Comparison of ENCODE assay signal across 20 cellular contexts in genomic region chr20:46963758-46964181, GRCh38.
DNase-seq lines count a peak whose midpoint lies in the region; FAIRE-seq and TF ChIP-seq lines count a peak whose summit lies in the region.
"Had no signal": no experiment of that assay in that cellular context is flagged by ENCODE, and none has a peak within 500 bp of the region (broad histone marks: within the 10 kb centered on the region; RNA-seq: fewer than 3 reads in every experiment).

No MANE protein-coding gene starts in this region.

- no peaks in the 10 kb centered on the region for H3K79me1 ChIP-seq in mesenchymal stem cell (replicated peaks; ENCODE audit: low read length, poor library complexity, severe bottlenecking)

- no peak overlapping the region for H2BK120ac ChIP-seq in mesenchymal stem cell (ENCODE audit: low read depth, low read length)

- 88% methylated on average over 8 of the region's 8 CpGs for WGBS in mesenchymal stem cell

- H3K9me3 ChIP-seq in adipocyte (ENCODE audit: control insufficient read depth, low read length) (no peaks in the 10 kb centered on the region), kidney (ENCODE audit: control insufficient read depth in 1 of 2, low read length in 2 of 2) (no peaks in the 10 kb centered on the region), mesenchymal stem cell (ENCODE audit: control insufficient read depth, low read length) (no peaks in the 10 kb centered on the region)
- H3K9me3 ChIP-seq: SK-N-SH had no signal

- H3K9ac ChIP-seq in adipocyte (ENCODE audit: low read length), result no peak overlapping the region
- no peak overlapping the region for H3K9ac ChIP-seq in kidney (ENCODE audit: low read length in 2 of 2)
- no peak overlapping the region for H3K9ac ChIP-seq in mesenchymal stem cell (ENCODE audit: low read length)
- H3K9ac ChIP-seq: SK-N-SH had no signal

- H3K14ac ChIP-seq in mesenchymal stem cell (ENCODE audit: low read length in 2 of 2), result no peak overlapping the region

- H3K4me1 ChIP-seq in adipocyte (ENCODE audit: control insufficient read depth, insufficient read depth, low read length) (peaks cover 16% of the 10 kb centered on the region), kidney (ENCODE audit: control insufficient read depth in 1 of 2, insufficient read depth in 1 of 2, low read depth in 1 of 2, low read length in 2 of 2) (no peaks in the 10 kb centered on the region), mesenchymal stem cell (ENCODE audit: control insufficient read depth, insufficient read depth, low read depth, low read length) (peaks cover 3% of the 10 kb centered on the region)

- H3K27ac ChIP-seq in kidney (ENCODE audit: low read depth in 2 of 2, low read length in 2 of 2), result no peak overlapping the region
- H3K27ac ChIP-seq in mesenchymal stem cell (ENCODE audit: low read length, poor library complexity, severe bottlenecking), result no peak overlapping the region
- H3K27ac ChIP-seq: dorsolateral prefrontal cortex, hepatocyte had no signal

- H4K91ac ChIP-seq in mesenchymal stem cell (ENCODE audit: low read length), result no peak overlapping the region

- H3K23ac ChIP-seq in mesenchymal stem cell (ENCODE audit: low read length in 2 of 2), result no peak overlapping the region

- H2BK15ac ChIP-seq in mesenchymal stem cell (ENCODE audit: low read depth, poor library complexity, severe bottlenecking), result no peak overlapping the region

- no peak overlapping the region for H3K18ac ChIP-seq in mesenchymal stem cell (ENCODE audit: low read depth in 1 of 2, low read length in 2 of 2)

- no peak overlapping the region for H2BK5ac ChIP-seq in mesenchymal stem cell (ENCODE audit: low read depth, low read length, poor library complexity, severe bottlenecking)

- H2BK12ac ChIP-seq in mesenchymal stem cell (ENCODE audit: low read length in 2 of 2), result no peak overlapping the region

- intact Hi-C loops in kidney (cut with DNase I), result no loop called here

- H3K4me2 ChIP-seq in mesenchymal stem cell (ENCODE audit: low read length, poor library complexity, severe bottlenecking), result no peak overlapping the region
- H3K4me2 ChIP-seq: hepatocyte, SK-N-SH had no signal

- H3K4ac ChIP-seq in mesenchymal stem cell (ENCODE audit: low read depth in 1 of 2, low read length in 2 of 2), result no peak overlapping the region

- DNase-seq in DMS53 (lab: John Stamatoyannopoulos, UW), result peak; percentile 47
- DNase-seq in NCI-H524 (lab: John Stamatoyannopoulos, UW), result peak; percentile 19 to 51
- DNase-seq in adipocyte (ENCODE audit: low read depth), result peak; percentile 15
- peak; percentile 69 for DNase-seq in iris pigment epithelial cell (ENCODE audit: low read depth)
- no peak for DNase-seq in kidney
- no peak for DNase-seq in mesenchymal stem cell
- no peak for DNase-seq in EL
- no peak for DNase-seq in activated gamma-delta T cell (lab: John Stamatoyannopoulos, UW)
- DNase-seq: activated CD4-positive, alpha-beta T cell treated with anti-CD3 and anti-CD28 coated beads, Interleukin-2, amount 10 ng/mL, durations not matched to agents 24 days and 14 days; dorsolateral prefrontal cortex; H7; Karpas-422; NCI-H187 treated with DMSO at 0.1 percent for 48 hours; stimulated activated CD4-positive, alpha-beta T cell treated with anti-CD3 and anti-CD28 coated beads, Interleukin-4, amount 100 ng/mL, for 24 hours; stimulated activated CD8-positive, alpha-beta memory T cell treated with anti-CD3 and anti-CD28 coated beads, Interleukin-4, amount 100 ng/mL, for 48 hours had no signal

- FAIRE-seq in kidney (lab: Jason Lieb, UNC), result no peak
- FAIRE-seq: G401.6, GM12878, TTC549 had no signal

- no peak overlapping the region for H4K8ac ChIP-seq in mesenchymal stem cell (ENCODE audit: low read length)

- no peaks in the 10 kb centered on the region for H3K27me3 ChIP-seq in adipocyte (replicated peaks; ENCODE audit: control insufficient read depth, insufficient read depth, low read length)
- H3K27me3 ChIP-seq in mesenchymal stem cell (ENCODE audit: control insufficient read depth in 1 of 2, insufficient read depth in 1 of 2, low read length in 2 of 2), result peaks cover 0 to 1% of the 10 kb centered on the region in 2 experiments
- H3K27me3 ChIP-seq: hepatocyte had no signal

- no peak overlapping the region for H2AK5ac ChIP-seq in mesenchymal stem cell (ENCODE audit: low read length, severe bottlenecking)

- no peak for TF ChIP-seq CTCF in kidney (IDR thresholded peaks at IDR 0.05; ENCODE audit: borderline replicate concordance, extremely low read depth, insufficient read depth)

- H3K4me3 ChIP-seq in adipocyte (ENCODE audit: low read length) (no peak overlapping the region), kidney (ENCODE audit: low read length in 2 of 2) (no peak overlapping the region), mesenchymal stem cell (ENCODE audit: insufficient read depth in 1 of 2, low read depth in 1 of 2, low read length in 2 of 2) (no peak overlapping the region)
- H3K4me3 ChIP-seq: dorsolateral prefrontal cortex, GM12878, hepatocyte had no signal

- H2AFZ ChIP-seq in mesenchymal stem cell (ENCODE audit: low read depth, low read length), result no peak overlapping the region
- H2AFZ ChIP-seq: hepatocyte had no signal

- H3K36me3 ChIP-seq in adipocyte (ENCODE audit: control insufficient read depth, insufficient read depth, low read length, severe bottlenecking) (no peaks in the 10 kb centered on the region), kidney (ENCODE audit: control insufficient read depth in 1 of 2, insufficient read depth in 2 of 2, low read length in 2 of 2) (no peaks in the 10 kb centered on the region), mesenchymal stem cell (ENCODE audit: control insufficient read depth in 1 of 2, insufficient read depth in 2 of 2, low read depth in 1 of 2, low read length in 2 of 2) (no peaks in the 10 kb centered on the region)

Comparison
In these comparisons a context has a peak if more than half of its experiments do, and no peak if none do; other contexts are left out.
1. DNase-seq: peak in DMS53 (single experiment), NCI-H524 (2 of 2), adipocyte (single experiment) and iris pigment epithelial cell (single experiment); none in kidney (single experiment), mesenchymal stem cell (single experiment), EL (single experiment) and activated gamma-delta T cell (single experiment).